Comparison of ENCODE assay signal across 1 cellular context in the genomic region with DNA sequence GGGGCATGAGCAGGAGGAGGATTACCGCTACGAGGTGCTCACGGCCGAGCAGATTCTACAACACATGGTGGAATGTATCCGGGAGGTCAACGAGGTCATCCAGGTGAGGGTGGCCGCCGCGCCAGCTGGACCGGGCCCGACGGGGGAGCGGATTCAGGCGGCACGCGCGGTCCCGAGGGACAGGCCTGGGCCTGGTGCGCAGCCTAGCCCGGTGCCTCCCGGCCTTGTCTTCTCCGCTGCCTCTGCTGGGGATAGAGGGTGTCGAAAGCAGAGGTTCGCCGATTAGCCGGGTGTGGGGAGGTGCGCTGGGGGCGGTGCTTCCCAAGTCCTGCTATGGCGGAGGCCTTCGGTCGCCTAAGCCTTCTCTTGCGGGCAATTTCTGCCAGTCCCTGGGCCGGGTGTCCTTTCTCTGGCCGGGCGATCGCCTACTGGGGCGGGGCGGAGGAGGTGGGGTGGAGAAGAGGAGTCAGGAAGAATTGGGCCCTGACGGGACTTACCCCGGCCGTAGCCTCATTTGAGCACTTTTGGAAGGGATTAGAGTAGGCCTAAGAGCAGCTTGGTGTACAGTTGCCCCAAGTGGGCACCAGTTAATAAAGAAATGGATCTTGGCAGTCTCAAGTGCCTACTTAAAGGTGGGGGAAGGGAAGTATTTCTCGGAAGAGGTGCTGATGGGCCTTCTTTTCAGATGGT.
A peak's percentile ranks its signal among the peaks of the same experiment; 100 is the strongest.
TF ChIP-seq lines count a peak whose summit lies in the region.

No MANE protein-coding gene starts in this region.

TF ChIP-seq in WTC11, 78 proteins besides CTCF, POLR2A, EP300 and RAD21 (continued from another document):
- TF ChIP-seq, protein P1, sequence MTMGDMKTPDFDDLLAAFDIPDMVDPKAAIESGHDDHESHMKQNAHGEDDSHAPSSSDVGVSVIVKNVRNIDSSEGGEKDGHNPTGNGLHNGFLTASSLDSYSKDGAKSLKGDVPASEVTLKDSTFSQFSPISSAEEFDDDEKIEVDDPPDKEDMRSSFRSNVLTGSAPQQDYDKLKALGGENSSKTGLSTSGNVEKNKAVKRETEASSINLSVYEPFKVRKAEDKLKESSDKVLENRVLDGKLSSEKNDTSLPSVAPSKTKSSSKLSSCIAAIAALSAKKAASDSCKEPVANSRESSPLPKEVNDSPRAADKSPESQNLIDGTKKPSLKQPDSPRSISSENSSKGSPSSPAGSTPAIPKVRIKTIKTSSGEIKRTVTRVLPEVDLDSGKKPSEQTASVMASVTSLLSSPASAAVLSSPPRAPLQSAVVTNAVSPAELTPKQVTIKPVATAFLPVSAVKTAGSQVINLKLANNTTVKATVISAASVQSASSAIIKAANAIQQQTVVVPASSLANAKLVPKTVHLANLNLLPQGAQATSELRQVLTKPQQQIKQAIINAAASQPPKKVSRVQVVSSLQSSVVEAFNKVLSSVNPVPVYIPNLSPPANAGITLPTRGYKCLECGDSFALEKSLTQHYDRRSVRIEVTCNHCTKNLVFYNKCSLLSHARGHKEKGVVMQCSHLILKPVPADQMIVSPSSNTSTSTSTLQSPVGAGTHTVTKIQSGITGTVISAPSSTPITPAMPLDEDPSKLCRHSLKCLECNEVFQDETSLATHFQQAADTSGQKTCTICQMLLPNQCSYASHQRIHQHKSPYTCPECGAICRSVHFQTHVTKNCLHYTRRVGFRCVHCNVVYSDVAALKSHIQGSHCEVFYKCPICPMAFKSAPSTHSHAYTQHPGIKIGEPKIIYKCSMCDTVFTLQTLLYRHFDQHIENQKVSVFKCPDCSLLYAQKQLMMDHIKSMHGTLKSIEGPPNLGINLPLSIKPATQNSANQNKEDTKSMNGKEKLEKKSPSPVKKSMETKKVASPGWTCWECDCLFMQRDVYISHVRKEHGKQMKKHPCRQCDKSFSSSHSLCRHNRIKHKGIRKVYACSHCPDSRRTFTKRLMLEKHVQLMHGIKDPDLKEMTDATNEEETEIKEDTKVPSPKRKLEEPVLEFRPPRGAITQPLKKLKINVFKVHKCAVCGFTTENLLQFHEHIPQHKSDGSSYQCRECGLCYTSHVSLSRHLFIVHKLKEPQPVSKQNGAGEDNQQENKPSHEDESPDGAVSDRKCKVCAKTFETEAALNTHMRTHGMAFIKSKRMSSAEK (CRISPR knock-in tag; IDR thresholded peaks at IDR 0.05; ENCODE audit: borderline replicate concordance) = no peak
- TF ChIP-seq, protein P2, sequence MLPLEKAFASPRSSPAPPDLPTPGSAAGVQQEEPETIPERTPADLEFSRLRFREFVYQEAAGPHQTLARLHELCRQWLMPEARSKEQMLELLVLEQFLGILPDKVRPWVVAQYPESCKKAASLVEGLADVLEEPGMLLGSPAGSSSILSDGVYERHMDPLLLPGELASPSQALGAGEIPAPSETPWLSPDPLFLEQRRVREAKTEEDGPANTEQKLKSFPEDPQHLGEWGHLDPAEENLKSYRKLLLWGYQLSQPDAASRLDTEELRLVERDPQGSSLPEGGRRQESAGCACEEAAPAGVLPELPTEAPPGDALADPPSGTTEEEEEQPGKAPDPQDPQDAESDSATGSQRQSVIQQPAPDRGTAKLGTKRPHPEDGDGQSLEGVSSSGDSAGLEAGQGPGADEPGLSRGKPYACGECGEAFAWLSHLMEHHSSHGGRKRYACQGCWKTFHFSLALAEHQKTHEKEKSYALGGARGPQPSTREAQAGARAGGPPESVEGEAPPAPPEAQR (CRISPR knock-in tag; IDR thresholded peaks at IDR 0.05) = no peak
- TF ChIP-seq, protein P3, sequence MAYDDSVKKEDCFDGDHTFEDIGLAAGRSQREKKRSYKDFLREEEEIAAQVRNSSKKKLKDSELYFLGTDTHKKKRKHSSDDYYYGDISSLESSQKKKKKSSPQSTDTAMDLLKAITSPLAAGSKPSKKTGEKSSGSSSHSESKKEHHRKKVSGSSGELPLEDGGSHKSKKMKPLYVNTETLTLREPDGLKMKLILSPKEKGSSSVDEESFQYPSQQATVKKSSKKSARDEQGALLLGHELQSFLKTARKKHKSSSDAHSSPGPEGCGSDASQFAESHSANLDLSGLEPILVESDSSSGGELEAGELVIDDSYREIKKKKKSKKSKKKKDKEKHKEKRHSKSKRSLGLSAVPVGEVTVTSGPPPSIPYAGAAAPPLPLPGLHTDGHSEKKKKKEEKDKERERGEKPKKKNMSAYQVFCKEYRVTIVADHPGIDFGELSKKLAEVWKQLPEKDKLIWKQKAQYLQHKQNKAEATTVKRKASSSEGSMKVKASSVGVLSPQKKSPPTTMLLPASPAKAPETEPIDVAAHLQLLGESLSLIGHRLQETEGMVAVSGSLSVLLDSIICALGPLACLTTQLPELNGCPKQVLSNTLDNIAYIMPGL (CRISPR knock-in tag; IDR thresholded peaks at IDR 0.05) = peak; percentile 69; the same call in 1 of the 2 replicates
- TF ChIP-seq ZNF263 (CRISPR knock-in tag; IDR thresholded peaks at IDR 0.05; ENCODE audit: low read depth) (no peak), RELA (CRISPR knock-in tag; IDR thresholded peaks at IDR 0.05; ENCODE audit: borderline replicate concordance) (no peak)
